ENCODE assay signal across 9 cellular contexts in the genomic region with DNA sequence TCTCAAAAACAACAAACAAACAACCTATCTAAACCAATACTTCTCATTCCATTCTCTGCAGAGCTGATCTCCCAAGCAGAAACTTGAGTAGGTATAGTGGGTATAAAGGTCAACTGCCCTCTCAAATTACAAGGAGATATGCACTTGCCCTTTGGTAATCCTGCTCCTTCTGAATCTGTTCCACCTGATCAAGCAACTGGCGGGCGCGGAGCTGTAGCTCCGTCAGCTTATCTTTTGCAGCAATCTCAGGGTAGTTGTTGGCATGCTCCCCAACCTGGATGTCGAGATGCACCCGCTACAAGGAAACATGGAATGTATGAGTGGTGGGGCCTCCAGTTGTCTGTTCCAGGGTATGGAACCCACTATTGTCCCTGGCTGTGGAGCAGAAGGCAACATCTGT. TPM values are rescaled to one million over a fixed set of nuclear protein-coding genes. Genes with fewer than 3 reads are reported as not detected.
DNase-seq lines count a peak whose midpoint lies in the region; FAIRE-seq and TF ChIP-seq lines count a peak whose summit lies in the region.
"Had no signal": no experiment of that assay in that cellular context is flagged by ENCODE, and none has a peak within 500 bp of the region (broad histone marks: within the 10 kb centered on the region; RNA-seq: fewer than 3 reads in every experiment).

No MANE protein-coding gene starts in this region.

- peaks cover 17% of the 10 kb centered on the region for H3K79me2 ChIP-seq in endothelial cell of umbilical vein (ENCODE audit: control insufficient read depth, insufficient read depth, low read length)

- H3K4me3 Mint-ChIP-seq in osteocyte (ENCODE audit: unreplicated experiment), result peak overlapping the region; percentile 89

- H4K20me1 ChIP-seq in endothelial cell of umbilical vein (replicated peaks; ENCODE audit: control insufficient read depth, extremely low read depth, insufficient read depth, low read length), result no peaks in the 10 kb centered on the region

- FAIRE-seq in endothelial cell of umbilical vein (lab: Jason Lieb, UNC), result no peak

- H3K9me1 ChIP-seq in endothelial cell of umbilical vein (replicated peaks; ENCODE audit: control insufficient read depth, extremely low read depth, insufficient read depth, low read length), result no peaks in the 10 kb centered on the region

- no peak overlapping the region for H3K27ac ChIP-seq in endothelial cell of umbilical vein (ENCODE audit: insufficient read depth, low read depth, low read length)

- dilution Hi-C loops in endothelial cell of umbilical vein (cut with MboI; ENCODE audit: extremely low pct_ligation_motif_present, low sequenced_read_pairs), result no loop called here

- H3K4me1 Mint-ChIP-seq in osteocyte (ENCODE audit: unreplicated experiment), result peaks cover 24% of the 10 kb centered on the region

- no peak overlapping the region for H2AFZ ChIP-seq in endothelial cell of umbilical vein (ENCODE audit: low read depth, low read length)

- TSS peak; percentile 8 for BruUV-seq in endothelial cell of umbilical vein (replicated peaks; lab: Mats Ljungman, UMichigan)

- peak overlapping the region; percentile 27 for H3K27ac Mint-ChIP-seq in osteocyte (ENCODE audit: unreplicated experiment)

- no peak for TF ChIP-seq POLR2A in endothelial cell of umbilical vein (IDR thresholded peaks at IDR 0.05; ENCODE audit: low read depth, low read length)

- H3K27me3 ChIP-seq in NT2/D1 (ENCODE audit: insufficient read depth, insufficient read length) (no peaks in the 10 kb centered on the region), endothelial cell of umbilical vein (ENCODE audit: control insufficient read depth in 2 of 2, insufficient read depth in 2 of 2, low read length in 2 of 2) (no peaks in the 10 kb centered on the region)

- TF ChIP-seq CTCF in endothelial cell of umbilical vein (IDR thresholded peaks at IDR 0.05; ENCODE audit: extremely low read depth in 1 of 2, insufficient read depth in 1 of 2, low read depth in 1 of 2, low read length in 2 of 2), result no peak
- no peak for TF ChIP-seq CTCF in osteocyte (IDR thresholded peaks at IDR 0.05)

- in situ Hi-C loops in Caki2 (cut with HindIII; ENCODE audit: low pct_unique_long_range_greater_than_20kb, low sequenced_read_pairs), result no loop called here

- H3K9me3 ChIP-seq in NT2/D1 (ENCODE audit: insufficient read depth, low read length) (no peaks in the 10 kb centered on the region), endothelial cell of umbilical vein (replicated peaks; ENCODE audit: control insufficient read depth, insufficient read depth, low read length) (no peaks in the 10 kb centered on the region)

- peaks cover 45% of the 10 kb centered on the region for H3K36me3 ChIP-seq in NT2/D1 (ENCODE audit: insufficient read depth, insufficient read length, low read length)
- H3K36me3 ChIP-seq in endothelial cell of umbilical vein (ENCODE audit: control insufficient read depth in 2 of 2, extremely low read depth in 1 of 2, insufficient read depth in 2 of 2, low read length in 2 of 2), result peaks cover 7 to 8% of the 10 kb centered on the region in 2 experiments

- peak overlapping the region; percentile 98 for H3K9ac ChIP-seq in NT2/D1 (ENCODE audit: insufficient read length, low read depth)
- H3K9ac ChIP-seq in endothelial cell of umbilical vein (replicated peaks; ENCODE audit: extremely low read depth, insufficient read depth, low read length), result peak overlapping the region; percentile 66

- intact Hi-C loops in endothelial cell of umbilical vein (cut with micrococcal nuclease), result no loop called here

- POLR2A ChIA-PET in endothelial cell of umbilical vein (lab: Charles Lee), result no interaction called here

- no peaks in the 10 kb centered on the region for H3K9me3 Mint-ChIP-seq in osteocyte (ENCODE audit: unreplicated experiment)

- CTCF ChIA-PET in endothelial cell of umbilical vein (lab: Charles Lee), result interaction anchor here (1.6 kb wide), 1 partner anchor 16 kb away, joined by 5 read pairs; no protein-coding TSS in a partner anchor

- peak overlapping the region; percentile 46 for H3K4me2 ChIP-seq in endothelial cell of umbilical vein (ENCODE audit: insufficient read depth, low read length)

- no peaks in the 10 kb centered on the region for H3K27me3 Mint-ChIP-seq in osteocyte (ENCODE audit: unreplicated experiment)

- H3K4me3 ChIP-seq in NT2/D1 (ENCODE audit: insufficient read length, low read depth) (peak overlapping the region; percentile 89), endothelial cell of umbilical vein (replicated peaks in 1 of 3; ENCODE audit: insufficient read depth in 1 of 3, low read depth in 1 of 3, low read length in 3 of 3) (peak overlapping the region in 2 of 3 experiments; percentile 47 to 78)

- DNase-seq in Caki2 (ENCODE audit: low read depth) (peak; percentile 50), NT2/D1 (ENCODE audit: low read depth, low spot score) (no peak), endothelial cell of umbilical vein (ENCODE audit: low read depth, low spot score) (no peak), osteocyte (ENCODE audit: extremely low spot score, unreplicated experiment) (no peak), NCI-H69 (lab: John Stamatoyannopoulos, UW) (no peak), AML-193 (lab: John Stamatoyannopoulos, UW) (no peak)
- DNase-seq in stimulated activated CD4-positive, alpha-beta T cell treated with anti-CD3 and anti-CD28 coated beads, Interleukin-1b, Interleukin-23, amount 100 ng/mL, for 48 hours, result no peak
- DNase-seq in stimulated activated CD4-positive, alpha-beta T cell treated with anti-CD3 and anti-CD28 coated beads, Interleukin-2, amount 100 ng/mL, for 48 hours, result no peak

- H3K4me1 ChIP-seq in NT2/D1 (ENCODE audit: insufficient read depth, insufficient read length) (peaks cover 3% of the 10 kb centered on the region), endothelial cell of umbilical vein (ENCODE audit: control insufficient read depth, extremely low read depth, insufficient read depth, low read length) (peaks cover 8% of the 10 kb centered on the region)

- peaks cover 16% of the 10 kb centered on the region for H3K36me3 Mint-ChIP-seq in osteocyte (ENCODE audit: unreplicated experiment)

TF ChIP-seq in endothelial cell of umbilical vein, 7 proteins besides CTCF, POLR2A, EP300 and RAD21 (continues in another document):
- TF ChIP-seq POLR2AphosphoS5 (IDR thresholded peaks at IDR 0.05; ENCODE audit: insufficient read depth, low read depth, low read length), result no peak
- no peak for TF ChIP-seq EZH2 (IDR thresholded peaks at IDR 0.05; ENCODE audit: borderline replicate concordance, low read depth, low read length, severe bottlenecking)
- TF ChIP-seq MYC (IDR thresholded peaks at IDR 0.05; ENCODE audit: low read depth, low read length), result no peak
- no peak for TF ChIP-seq FOS (IDR thresholded peaks at IDR 0.05; ENCODE audit: borderline replicate concordance, insufficient read depth, low read length)
- TF ChIP-seq GATA2 (IDR thresholded peaks at IDR 0.05; ENCODE audit: insufficient read depth, insufficient read length, low read depth, low read length), result no peak

RNA-seq across cellular contexts. Expression of a gene that starts 1.1 kb away (rescaled TPM):
- 263 and 317 TPM in 2 replicates for total RNA-seq in Caki2 (2014; rRNA removed; shearing (Covaris generic); ENCODE audit: low replicate concordance)
- total RNA-seq in endothelial cell of umbilical vein (63.4 and 65.4 TPM in 2 replicates), osteocyte (88.6 and 89.6 TPM in 2 replicates)
- 89.7 and 116 TPM in 2 replicates for polyA plus RNA-seq in endothelial cell of umbilical vein
- polyA plus RNA-seq in endothelial cell of umbilical vein (2011; cell fraction: cytosol; rRNA removed), result 48.1 and 59.8 TPM in 2 replicates
- polyA plus RNA-seq in endothelial cell of umbilical vein (2011; cell fraction: nucleus; rRNA removed), result 140 and 162 TPM in 2 replicates
- 44.3 and 46.6 TPM in 2 replicates for polyA plus RNA-seq in endothelial cell of umbilical vein (2012)
- 61.7 and 62.7 TPM in 2 replicates for polyA minus RNA-seq in endothelial cell of umbilical vein
- polyA minus RNA-seq in endothelial cell of umbilical vein (2011; cell fraction: cytosol; rRNA and poly(A)+ RNA removed), result 102 TPM
- polyA minus RNA-seq in endothelial cell of umbilical vein (2011; cell fraction: nucleus; rRNA and poly(A)+ RNA removed), result 42.7 and 55.5 TPM in 2 replicates

RNA-seq across cellular contexts. Expression of a gene that starts 7.2 kb away (rescaled TPM):
- total RNA-seq in Caki2 (2014; rRNA removed; shearing (Covaris generic); ENCODE audit: low replicate concordance), result 131 and 153 TPM in 2 replicates
- total RNA-seq in endothelial cell of umbilical vein (93.4 and 96.6 TPM in 2 replicates), osteocyte (67.0 and 69.0 TPM in 2 replicates)
- polyA plus RNA-seq in endothelial cell of umbilical vein, result 94.7 and 102 TPM in 2 replicates
- 66.4 and 67.2 TPM in 2 replicates for polyA plus RNA-seq in endothelial cell of umbilical vein (2011; cell fraction: cytosol; rRNA removed)
- polyA plus RNA-seq in endothelial cell of umbilical vein (2011; cell fraction: nucleus; rRNA removed), result 272 and 287 TPM in 2 replicates
- polyA plus RNA-seq in endothelial cell of umbilical vein (2012), result 61.9 and 86.4 TPM in 2 replicates
- polyA minus RNA-seq in endothelial cell of umbilical vein, result 79.2 and 98.5 TPM in 2 replicates
- 69.1 TPM for polyA minus RNA-seq in endothelial cell of umbilical vein (2011; cell fraction: cytosol; rRNA and poly(A)+ RNA removed)
- polyA minus RNA-seq in endothelial cell of umbilical vein (2011; cell fraction: nucleus; rRNA and poly(A)+ RNA removed), result 54.5 and 59.4 TPM in 2 replicates

RNA-seq across cellular contexts. Expression of a gene that starts 25.5 kb away (rescaled TPM):
- 33.4 and 56.0 TPM in 2 replicates for total RNA-seq in Caki2 (2014; rRNA removed; shearing (Covaris generic); ENCODE audit: low replicate concordance)
- total RNA-seq in endothelial cell of umbilical vein (81.4 and 88.9 TPM in 2 replicates), osteocyte (68.0 and 69.3 TPM in 2 replicates)
- 86.2 and 92.9 TPM in 2 replicates for polyA plus RNA-seq in endothelial cell of umbilical vein
- 62.8 and 63.1 TPM in 2 replicates for polyA plus RNA-seq in endothelial cell of umbilical vein (2011; cell fraction: cytosol; rRNA removed)
- 73.0 and 74.0 TPM in 2 replicates for polyA plus RNA-seq in endothelial cell of umbilical vein (2011; cell fraction: nucleus; rRNA removed)
- 71.1 and 71.5 TPM in 2 replicates for polyA plus RNA-seq in endothelial cell of umbilical vein (2012)
- 116 and 124 TPM in 2 replicates for polyA minus RNA-seq in endothelial cell of umbilical vein
- 62.9 TPM for polyA minus RNA-seq in endothelial cell of umbilical vein (2011; cell fraction: cytosol; rRNA and poly(A)+ RNA removed)
- 42.9 and 50.1 TPM in 2 replicates for polyA minus RNA-seq in endothelial cell of umbilical vein (2011; cell fraction: nucleus; rRNA and poly(A)+ RNA removed)

RNA-seq across cellular contexts. Expression of a gene that starts 39.8 kb away (rescaled TPM):
- not detected in 2 replicates for total RNA-seq in Caki2 (2014; rRNA removed; shearing (Covaris generic); ENCODE audit: low replicate concordance)
- total RNA-seq in endothelial cell of umbilical vein (not detected in 2 replicates), osteocyte (not detected in 2 replicates)
- polyA plus RNA-seq in endothelial cell of umbilical vein, result not detected in 2 replicates
- not detected in 2 replicates for polyA plus RNA-seq in endothelial cell of umbilical vein (2011; cell fraction: cytosol; rRNA removed)
- polyA plus RNA-seq in endothelial cell of umbilical vein (2011; cell fraction: nucleus; rRNA removed), result not detected in 2 replicates
- not detected in 2 replicates for polyA plus RNA-seq in endothelial cell of umbilical vein (2012)
- not detected in 2 replicates for polyA minus RNA-seq in endothelial cell of umbilical vein
- not detected for polyA minus RNA-seq in endothelial cell of umbilical vein (2011; cell fraction: cytosol; rRNA and poly(A)+ RNA removed)
- not detected in 2 replicates for polyA minus RNA-seq in endothelial cell of umbilical vein (2011; cell fraction: nucleus; rRNA and poly(A)+ RNA removed)
- total RNA-seq: dermis microvascular lymphatic vessel endothelial cell had no signal
